ENCODE assay signal across 2 cellular contexts in genomic region chr1:200081151-200081981, GRCh38.
TF ChIP-seq lines count a peak whose summit lies in the region.

No MANE protein-coding gene starts in this region.

TF ChIP-seq in HEK293, 187 proteins besides CTCF, POLR2A, EP300 and RAD21:
- 0 out of 2 replicates have a peak, but pooled peaks have one; percentile 51 for TF ChIP-seq SP7 (tag by site-specific recombination; IDR thresholded peaks at IDR 0.05)
- no peak for TF ChIP-seq ZNF837 (tag by site-specific recombination; IDR thresholded peaks at IDR 0.05)
- peak; percentile 49; the same call in 1 of the 2 replicates for TF ChIP-seq PRDM6 (tag by site-specific recombination; IDR thresholded peaks at IDR 0.05)
- TF ChIP-seq WT1 (tag by site-specific recombination; IDR thresholded peaks at IDR 0.05), result peak; percentile 57
- no peak for TF ChIP-seq ZNF394 (tag by site-specific recombination; IDR thresholded peaks at IDR 0.05; ENCODE audit: borderline replicate concordance)
- TF ChIP-seq PRDM4 (tag by site-specific recombination; IDR thresholded peaks at IDR 0.05), result no peak
- TF ChIP-seq ZIC2 (tag by site-specific recombination; IDR thresholded peaks at IDR 0.05), result 0 out of 2 replicates have a peak, but pooled peaks have one; percentile 24
- peak; percentile 57 for TF ChIP-seq FEZF1 (tag by site-specific recombination; IDR thresholded peaks at IDR 0.05)

TF ChIP-seq in endothelial cell of umbilical vein, 7 proteins besides CTCF, POLR2A, EP300 and RAD21:
- TF ChIP-seq POLR2AphosphoS5 (IDR thresholded peaks at IDR 0.05; ENCODE audit: insufficient read depth, low read depth, low read length), result no peak
- TF ChIP-seq GATA2 (IDR thresholded peaks at IDR 0.05; ENCODE audit: insufficient read depth, insufficient read length, low read depth, low read length), result no peak
- no peak for TF ChIP-seq FOS (IDR thresholded peaks at IDR 0.05; ENCODE audit: borderline replicate concordance, insufficient read depth, low read length)
- TF ChIP-seq JUN (IDR thresholded peaks at IDR 0.05; ENCODE audit: borderline replicate concordance, insufficient read depth, insufficient read length, low read depth), result no peak
- no peak for TF ChIP-seq MYC (IDR thresholded peaks at IDR 0.05; ENCODE audit: low read depth, low read length)
- no peak for TF ChIP-seq MAX (IDR thresholded peaks at IDR 0.05; ENCODE audit: insufficient read depth, insufficient read length)
- TF ChIP-seq EZH2 (IDR thresholded peaks at IDR 0.05; ENCODE audit: borderline replicate concordance, low read depth, low read length, severe bottlenecking), result no peak
